1 cellular context compared by ENCODE assay signal in the genomic region with DNA sequence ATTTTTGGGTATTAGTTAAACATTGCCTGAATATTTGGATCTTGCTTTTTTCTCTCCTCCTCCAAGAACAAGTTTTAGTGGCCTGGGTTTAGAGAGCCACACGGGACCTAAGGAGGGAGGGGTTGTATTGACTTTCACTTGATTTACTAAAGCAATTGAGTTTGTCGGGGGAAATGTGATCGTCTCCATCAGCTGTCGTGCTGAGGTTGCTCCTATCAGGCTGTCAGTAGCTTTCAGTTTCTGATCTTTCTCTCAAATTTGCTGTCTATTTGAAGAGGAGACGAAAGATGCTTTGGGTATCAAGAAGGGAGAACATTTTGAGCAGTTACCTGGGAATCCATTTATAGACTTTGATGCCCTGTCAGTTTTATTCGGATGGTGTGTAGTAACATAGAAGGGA.
TF ChIP-seq lines count a peak whose summit lies in the region.

No MANE protein-coding gene starts in this region.

TF ChIP-seq in HepG2, 621 proteins besides CTCF, POLR2A, EP300 and RAD21 (continued from another document):
- no peak for TF ChIP-seq TERF1 (CRISPR knock-in tag; IDR thresholded peaks at IDR 0.05)
- no peak for TF ChIP-seq RORA (CRISPR knock-in tag; IDR thresholded peaks at IDR 0.05)
- TF ChIP-seq PITX1 (CRISPR knock-in tag; IDR thresholded peaks at IDR 0.05) = no peak
- no peak for TF ChIP-seq ZBTB49 (CRISPR knock-in tag; IDR thresholded peaks at IDR 0.05; ENCODE audit: borderline replicate concordance)
